ENCODE assay signal across 9 cellular contexts in genomic region chr19:51372649-51373504, GRCh38.
DNase-seq lines count a peak whose midpoint lies in the region; ATAC-seq lines count a peak whose summit lies in the region.
"Had no signal": no experiment of that assay in that cellular context is flagged by ENCODE, and none has a peak within 500 bp of the region (broad histone marks: within the 10 kb centered on the region; RNA-seq: fewer than 3 reads in every experiment).

TSS of gene NKG7 (minus strand) at chr19:51372654. CDS start at chr19:51372535, 119 bp downstream.

- DNase-seq in GF-D8 (lab: John Stamatoyannopoulos, UW) = peak; percentile 97
- peak; percentile 90 for DNase-seq in NOMO-1 treated with DMSO at 0.1 percent for 48 hours (lab: John Stamatoyannopoulos, UW; ENCODE audit: unreplicated experiment)
- peak; percentile 46 for DNase-seq in activated T-helper 1 cell treated with Interleukin-2 at 50 U/mL for 16 hours (ENCODE audit: low read depth)
- DNase-seq in stimulated activated CD4-positive, alpha-beta T cell treated with anti-CD3 and anti-CD28 coated beads, Interleukin-15, amount 100 ng/mL, for 24 hours = peak; percentile 90
- DNase-seq in superior temporal gyrus (ENCODE audit: extremely low spot score) = no peak
- DNase-seq: NCI-H748 treated with DMSO at 0.1 percent for 48 hours had no signal

- ATAC-seq in GM19328 (IDR thresholded peaks at IDR 0.05; ENCODE audit: unreplicated experiment) (no peak), GM19023 (IDR thresholded peaks at IDR 0.05; ENCODE audit: unreplicated experiment) (no peak), GM19035 (IDR thresholded peaks at IDR 0.05; ENCODE audit: unreplicated experiment) (no peak)
